Comparison of ENCODE assay signal across 22 cellular contexts in genomic region chr10:53846809-53847208, GRCh38.
DNase-seq lines count a peak whose midpoint lies in the region; ATAC-seq and TF ChIP-seq lines count a peak whose summit lies in the region.
"Had no signal": no experiment of that assay in that cellular context is flagged by ENCODE, and none has a peak within 500 bp of the region (broad histone marks: within the 10 kb centered on the region; RNA-seq: fewer than 3 reads in every experiment).

No MANE protein-coding gene starts in this region.

- H3K27ac ChIP-seq in H9 (ENCODE audit: insufficient read length, low read depth, low read length), result no peak overlapping the region
- no peak overlapping the region for H3K27ac ChIP-seq in brain microvascular endothelial cell
- H3K27ac ChIP-seq in colonic mucosa, result no peak overlapping the region
- H3K27ac ChIP-seq: body of pancreas, upper lobe of left lung had no signal

- no peak overlapping the region for H2BK20ac ChIP-seq in H9 (ENCODE audit: low read depth, low read length, poor library complexity, severe bottlenecking)

- no peak overlapping the region for H3K4me3 Mint-ChIP-seq in H9
- H3K4me3 Mint-ChIP-seq in neural crest cell, result no peak overlapping the region
- H3K4me3 Mint-ChIP-seq in activated T-cell treated with anti-CD3 and anti-CD28 coated beads, Interleukin-2, amount 50 U/mL, for 4 hours, result no peak overlapping the region
- H3K4me3 Mint-ChIP-seq: activated CD4-positive, alpha-beta T cell treated with anti-CD3 and anti-CD28 coated beads, Interleukin-2, amount 10 ng/mL, durations not matched to agents 24 days and 14 days; activated naive CD8-positive, alpha-beta T cell treated with anti-CD3 and anti-CD28 coated beads, Interleukin-2, amount 10 ng/mL, durations not matched to agents 7 days and 5 days; B cell; dendritic cell treated with granulocyte-macrophage colony-stimulating factor and Interleukin-4, amounts not matched to agents 40 ng/mL and 50 ng/mL, for 4 days; immature natural killer cell had no signal

- no peak overlapping the region for H4K5ac ChIP-seq in H9 (ENCODE audit: insufficient read length, low read depth, low read length)

- ATAC-seq in activated T-cell treated with anti-CD3 and anti-CD28 coated beads, Interleukin-2, amount 50 U/mL, for 4 hours, result no peak
- ATAC-seq: body of pancreas, right cardiac atrium had no signal

- H3K27ac Mint-ChIP-seq in H9 (no peak overlapping the region), neural crest cell (ENCODE audit: unreplicated experiment) (no peak overlapping the region)
- H3K27ac Mint-ChIP-seq: activated CD4-positive, alpha-beta T cell treated with anti-CD3 and anti-CD28 coated beads, Interleukin-2, amount 10 ng/mL, durations not matched to agents 24 days and 14 days; activated naive CD8-positive, alpha-beta T cell treated with anti-CD3 and anti-CD28 coated beads, Interleukin-2, amount 10 ng/mL, durations not matched to agents 7 days and 5 days; B cell; dendritic cell treated with granulocyte-macrophage colony-stimulating factor and Interleukin-4, amounts not matched to agents 40 ng/mL and 50 ng/mL, for 4 days; immature natural killer cell had no signal

- WGBS in H9 (ENCODE audit: extremely low coverage, insufficient read length, low lambda C conversion rate), result no CpG with 5 or more reads among the region's 2 CpGs

- no peak overlapping the region for H4K8ac ChIP-seq in H9 (replicated peaks; ENCODE audit: insufficient read length, low read depth, low read length)

- H2AFZ ChIP-seq in H9 (ENCODE audit: low read length), result no peak overlapping the region

- no peak overlapping the region for H2BK12ac ChIP-seq in H9 (ENCODE audit: insufficient read length, low read depth, low read length)

- H3K4me3 ChIP-seq in brain microvascular endothelial cell (ENCODE audit: low read depth, low read length) (no peak overlapping the region), colonic mucosa (no peak overlapping the region)
- H3K4me3 ChIP-seq: body of pancreas, upper lobe of left lung had no signal

- H3K79me2 ChIP-seq in H9 (ENCODE audit: insufficient read depth, low read length), result no peaks in the 10 kb centered on the region

- H2BK5ac ChIP-seq in H9 (ENCODE audit: insufficient read length, low read length), result no peak overlapping the region

- intact Hi-C loops in colonic mucosa (cut with DNase I), result no loop called here

- H3K18ac ChIP-seq in H9 (ENCODE audit: insufficient read length, low read depth, low read length), result no peak overlapping the region

- no peak overlapping the region for H2BK120ac ChIP-seq in H9 (ENCODE audit: low read depth, low read length, poor library complexity, severe bottlenecking)

- in situ Hi-C loops in brain microvascular endothelial cell (cut with HindIII; ENCODE audit: low pct_ligation_motif_present, low sequenced_read_pairs), result no loop called here

- DNase-seq in H9 (no peak), NCI-H69 (lab: John Stamatoyannopoulos, UW) (peak; percentile 2), brain microvascular endothelial cell (no peak), neural crest cell (ENCODE audit: low read depth, low spot score) (no peak), GF-D8 (lab: John Stamatoyannopoulos, UW) (no peak), colonic mucosa (no peak)
- no peak for DNase-seq in activated T-cell treated with anti-CD3 and anti-CD28 coated beads, Interleukin-2, amount 50 U/mL, for 4 hours
- DNase-seq: activated CD4-positive, alpha-beta T cell treated with anti-CD3 and anti-CD28 coated beads, Interleukin-2, amount 10 ng/mL, durations not matched to agents 24 days and 14 days; activated naive CD8-positive, alpha-beta T cell treated with anti-CD3 and anti-CD28 coated beads, Interleukin-2, amount 10 ng/mL, durations not matched to agents 7 days and 5 days; body of pancreas; COR-L47; immature natural killer cell; KG1; NCI-H1092 treated with DMSO at 0.1 percent for 48 hours; NCI-H2081; occipital lobe; right cardiac atrium; SHP77 treated with DMSO at 0.1 percent for 48 hours; T-helper 1 cell; upper lobe of left lung had no signal

- H3K56ac ChIP-seq in H9 (ENCODE audit: insufficient read length, low read depth, low read length), result no peak overlapping the region

- no peaks in the 10 kb centered on the region for H4K20me1 ChIP-seq in H9 (ENCODE audit: control insufficient read depth, insufficient read depth, insufficient read length)

- H3K36me3 ChIP-seq in brain microvascular endothelial cell (replicated peaks) (no peaks in the 10 kb centered on the region), colonic mucosa (no peaks in the 10 kb centered on the region)
- H3K36me3 ChIP-seq: upper lobe of left lung had no signal

- H3K36me3 Mint-ChIP-seq in H9 (ENCODE audit: insufficient read depth in 1 of 3, low read depth in 3 of 3), result no peaks in the 10 kb centered on the region
- no peaks in the 10 kb centered on the region for H3K36me3 Mint-ChIP-seq in neural crest cell (ENCODE audit: low read depth)
- H3K36me3 Mint-ChIP-seq in activated T-cell treated with anti-CD3 and anti-CD28 coated beads, Interleukin-2, amount 50 U/mL, for 4 hours (ENCODE audit: insufficient read depth), result no peaks in the 10 kb centered on the region
- H3K36me3 Mint-ChIP-seq: activated naive CD8-positive, alpha-beta T cell treated with anti-CD3 and anti-CD28 coated beads, Interleukin-2, amount 10 ng/mL, durations not matched to agents 7 days and 5 days; immature natural killer cell had no signal

- H3K27me3 Mint-ChIP-seq in H9 (ENCODE audit: low read depth) (no peaks in the 10 kb centered on the region), neural crest cell (ENCODE audit: low read depth) (no peaks in the 10 kb centered on the region)
- H3K27me3 Mint-ChIP-seq in activated T-cell treated with anti-CD3 and anti-CD28 coated beads, Interleukin-2, amount 50 U/mL, for 4 hours (ENCODE audit: low read depth), result no peaks in the 10 kb centered on the region
- H3K27me3 Mint-ChIP-seq: activated CD4-positive, alpha-beta T cell treated with anti-CD3 and anti-CD28 coated beads, Interleukin-2, amount 10 ng/mL, durations not matched to agents 24 days and 14 days; activated naive CD8-positive, alpha-beta T cell treated with anti-CD3 and anti-CD28 coated beads, Interleukin-2, amount 10 ng/mL, durations not matched to agents 7 days and 5 days; B cell; dendritic cell treated with granulocyte-macrophage colony-stimulating factor and Interleukin-4, amounts not matched to agents 40 ng/mL and 50 ng/mL, for 4 days had no signal

- H3K23ac ChIP-seq in H9 (ENCODE audit: insufficient read length, low read depth, low read length), result no peak overlapping the region

- H2BK15ac ChIP-seq in H9 (ENCODE audit: low read depth, low read length), result no peak overlapping the region

- H3K27me3 ChIP-seq in H9 (ENCODE audit: insufficient read depth, low read length), result no peaks in the 10 kb centered on the region
- H3K27me3 ChIP-seq in brain microvascular endothelial cell (replicated peaks), result no peaks in the 10 kb centered on the region
- no peaks in the 10 kb centered on the region for H3K27me3 ChIP-seq in colonic mucosa
- H3K27me3 ChIP-seq: body of pancreas, upper lobe of left lung had no signal

- H3K4me2 ChIP-seq in H9 (ENCODE audit: insufficient read depth, insufficient read length, low read length), result no peak overlapping the region

- no peak overlapping the region for H3T11ph ChIP-seq in H9 (ENCODE audit: low read length)

- TF ChIP-seq CTCF in H9 (conservative IDR thresholded peaks at IDR 0.05) (peak; percentile 56; the same call in 2 of the 3 replicates), brain microvascular endothelial cell (IDR thresholded peaks at IDR 0.05; ENCODE audit: low read depth, low read length, missing control alignments) (peak; percentile 25), neural crest cell (conservative IDR thresholded peaks at IDR 0.05) (peak; percentile 32), colonic mucosa (IDR thresholded peaks at IDR 0.05) (no peak)

- H3K23me2 ChIP-seq in H9 (ENCODE audit: insufficient read length, low read depth, low read length, poor library complexity, severe bottlenecking), result no peaks in the 10 kb centered on the region

- H3K4me1 Mint-ChIP-seq in H9 (peaks cover 7% of the 10 kb centered on the region in 2 experiments), neural crest cell (peaks cover 5% of the 10 kb centered on the region)
- H3K4me1 Mint-ChIP-seq in activated T-cell treated with anti-CD3 and anti-CD28 coated beads, Interleukin-2, amount 50 U/mL, for 4 hours (ENCODE audit: low read depth), result no peaks in the 10 kb centered on the region
- H3K4me1 Mint-ChIP-seq: activated CD4-positive, alpha-beta T cell treated with anti-CD3 and anti-CD28 coated beads, Interleukin-2, amount 10 ng/mL, durations not matched to agents 24 days and 14 days; activated naive CD8-positive, alpha-beta T cell treated with anti-CD3 and anti-CD28 coated beads, Interleukin-2, amount 10 ng/mL, durations not matched to agents 7 days and 5 days; B cell; immature natural killer cell had no signal

- H3K9ac ChIP-seq in H9 (ENCODE audit: extremely low read depth, insufficient read length, low read length), result no peak overlapping the region
- H3K9ac ChIP-seq in colonic mucosa (ENCODE audit: low read depth in 2 of 2, low read length in 2 of 2), result no peak overlapping the region

- H3K9me3 ChIP-seq in H9 (ENCODE audit: control insufficient read depth, low read depth, low read length) (no peaks in the 10 kb centered on the region), colonic mucosa (no peaks in the 10 kb centered on the region)
- H3K9me3 ChIP-seq: body of pancreas, upper lobe of left lung had no signal

- no peak overlapping the region for H2AK5ac ChIP-seq in H9 (ENCODE audit: insufficient read length, low read length)

- no peaks in the 10 kb centered on the region for H3K4me1 ChIP-seq in H9 (ENCODE audit: insufficient read depth, low read length)
- H3K4me1 ChIP-seq in colonic mucosa, result no peaks in the 10 kb centered on the region
- H3K4me1 ChIP-seq: body of pancreas had no signal

- no peak overlapping the region for H3K4ac ChIP-seq in H9 (ENCODE audit: low read depth, low read length)

- H3K9me3 Mint-ChIP-seq in H9, result no peaks in the 10 kb centered on the region
- H3K9me3 Mint-ChIP-seq in neural crest cell, result no peaks in the 10 kb centered on the region
- H3K9me3 Mint-ChIP-seq in activated T-cell treated with anti-CD3 and anti-CD28 coated beads, Interleukin-2, amount 50 U/mL, for 4 hours, result peaks cover 8% of the 10 kb centered on the region
- H3K9me3 Mint-ChIP-seq: activated CD4-positive, alpha-beta T cell treated with anti-CD3 and anti-CD28 coated beads, Interleukin-2, amount 10 ng/mL, durations not matched to agents 24 days and 14 days; activated naive CD8-positive, alpha-beta T cell treated with anti-CD3 and anti-CD28 coated beads, Interleukin-2, amount 10 ng/mL, durations not matched to agents 7 days and 5 days; dendritic cell treated with granulocyte-macrophage colony-stimulating factor and Interleukin-4, amounts not matched to agents 40 ng/mL and 50 ng/mL, for 4 days had no signal

- H3K14ac ChIP-seq in H9 (ENCODE audit: insufficient read depth, low read length), result no peak overlapping the region

- no peaks in the 10 kb centered on the region for H3K79me1 ChIP-seq in H9 (ENCODE audit: insufficient read depth, low read depth, low read length, poor library complexity, severe bottlenecking)

- H4K91ac ChIP-seq in H9 (ENCODE audit: insufficient read length, low read depth, low read length), result no peak overlapping the region
